Comparison of ENCODE assay signal across 7 cellular contexts in genomic region chr20:49895474-49896093, GRCh38. TPM values are rescaled to one million over a fixed set of nuclear protein-coding genes. Genes with fewer than 3 reads are reported as not detected.
DNase-seq lines count a peak whose midpoint lies in the region; ATAC-seq and TF ChIP-seq lines count a peak whose summit lies in the region.
"Not testable (repeated sequence)": the region's sequence is repeated elsewhere in the genome, so short reads cannot be mapped to it uniquely, and the experiment has no call there.

No MANE protein-coding gene starts in this region.

- 55% methylated on average over 6 of the region's 7 CpGs for WGBS in right lobe of liver (ENCODE audit: insufficient coverage, low coverage, low lambda C conversion rate, missing lambda C conversion rate)
- WGBS in sigmoid colon, 2 donors: 92 to 95% methylated on average over 7 of the region's 7 CpGs

- not testable (repeated sequence) for H3K9me3 ChIP-seq in BLaER1 treated with 17β-estradiol and CSF1 and Interleukin-3, amounts not matched to agents 10 nM and 100 nM (replicated peaks in 1 of 11); right lobe of liver; sigmoid colon

- DNase-seq in HL-60 (ENCODE audit: low read depth in 1 of 2, low spot score in 1 of 2): not testable (repeated sequence)
- peak; percentile 57 for DNase-seq in activated effector memory CD4-positive, alpha-beta T cell treated with anti-CD3 and anti-CD28 coated beads, Interleukin-2, amount 50 U/mL, for 16 hours
- DNase-seq in left lobe of liver (ENCODE audit: low spot score) (peak; percentile 78), right lobe of liver (peak in 2 of 3 donors; percentile 72 to 82), posterior vena cava (ENCODE audit: low spot score) (peak; percentile 47), sigmoid colon (peak; percentile 20)

- not testable (repeated sequence) for TF ChIP-seq POLR2A in right lobe of liver (IDR thresholded peaks at IDR 0.05); sigmoid colon (IDR thresholded peaks at IDR 0.05)

- not testable (repeated sequence) for H4K20me1 ChIP-seq in BLaER1 treated with 17β-estradiol and CSF1 and Interleukin-3, amounts not matched to agents 10 nM and 100 nM

- H3K9ac ChIP-seq in BLaER1 treated with 17β-estradiol and CSF1 and Interleukin-3, amounts not matched to agents 10 nM and 100 nM: not testable (repeated sequence)

- intact Hi-C loops in right lobe of liver (cut with DNase I); sigmoid colon (cut with DNase I): not testable (repeated sequence)
- intact Hi-C loops in posterior vena cava (cut with DNase I): loop anchor here in 1 of 2 donors (10.0 kb wide), 1 partner anchor 281 kb away; no protein-coding TSS in a partner anchor

- not testable (repeated sequence) for TF ChIP-seq CTCF in HL-60 (IDR thresholded peaks at IDR 0.05; ENCODE audit: insufficient read depth, low read length); right lobe of liver (IDR thresholded peaks at IDR 0.05); sigmoid colon (IDR thresholded peaks at IDR 0.05)

- peak; percentile 59 for ATAC-seq in left lobe of liver
- ATAC-seq in right lobe of liver: peak; percentile 23 to 55 (median 48)

- not testable (repeated sequence) for H3K36me3 ChIP-seq in BLaER1 treated with 17β-estradiol and CSF1 and Interleukin-3, amounts not matched to agents 10 nM and 100 nM; right lobe of liver; sigmoid colon

- peaks cover 30 to 53% (median 49%) of the 10 kb centered on the region in 10 experiments for H3K4me1 ChIP-seq in BLaER1 treated with 17β-estradiol and CSF1 and Interleukin-3, amounts not matched to agents 10 nM and 100 nM
- H3K4me1 ChIP-seq in right lobe of liver (peaks cover 0 to 68% (median 37%) of the 10 kb centered on the region in 4 donors), sigmoid colon (peaks cover 0 to 23% (median 9%) of the 10 kb centered on the region in 4 donors)

- H3K27me3 ChIP-seq in BLaER1 treated with 17β-estradiol and CSF1 and Interleukin-3, amounts not matched to agents 10 nM and 100 nM; HL-60 (ENCODE audit: insufficient read depth, poor library complexity, severe bottlenecking); right lobe of liver; sigmoid colon: not testable (repeated sequence)

- TF ChIP-seq EP300 in sigmoid colon (IDR thresholded peaks at IDR 0.05): not testable (repeated sequence)

- peak overlapping the region in 7 of 11 experiments; percentile 5 to 50 (median 35); a peak in 8 of 22 replicates for H3K4me2 ChIP-seq in BLaER1 treated with 17β-estradiol and CSF1 and Interleukin-3, amounts not matched to agents 10 nM and 100 nM

- H3K4me3 ChIP-seq in BLaER1 treated with 17β-estradiol and CSF1 and Interleukin-3, amounts not matched to agents 10 nM and 100 nM; HL-60 (replicated peaks; ENCODE audit: insufficient read depth, low read length); right lobe of liver; sigmoid colon: not testable (repeated sequence)

- H3K27ac ChIP-seq in BLaER1 treated with 17β-estradiol and CSF1 and Interleukin-3, amounts not matched to agents 10 nM and 100 nM: peak overlapping the region in 7 of 11 experiments; percentile 5 to 54 (median 34); a peak in 7 of 22 replicates
- H3K27ac ChIP-seq in HL-60 (replicated peaks) (peak overlapping the region; percentile 56; the same call in 1 of the 2 replicates), right lobe of liver (peak overlapping the region; percentile 39 to 96 (median 88))
- not testable (repeated sequence) for H3K27ac ChIP-seq in sigmoid colon

RNA-seq across cellular contexts. Expression of gene SPATA2, which starts 19.7 kb away (rescaled TPM):
- total RNA-seq in left lobe of liver (3.2 TPM), right lobe of liver (1 to 10 TPM; 1.9 to 3.6 (median 2.9) TPM), posterior vena cava (1 to 10 TPM; 4.5 TPM), sigmoid colon (1 to 10 TPM; 2.1 to 4.7 (median 2.7) TPM)
- 10 to 100 TPM; 10.7 to 12.5 (median 10.8) TPM for polyA plus RNA-seq in sigmoid colon

RNA-seq across cellular contexts. Expression of gene RNF114, which starts 40.6 kb away (rescaled TPM):
- total RNA-seq in left lobe of liver: 42.6 TPM
- total RNA-seq in right lobe of liver: 100 to 1,000 TPM in 1 of 6 experiments, 10 to 100 TPM in 5; 38.6 to 113 (median 44.9) TPM
- total RNA-seq in posterior vena cava: 10 to 100 TPM; 44.8 to 46.6 TPM
- 100 to 1,000 TPM; 121 to 151 (median 136) TPM for total RNA-seq in sigmoid colon
- 10 to 100 TPM; 59.5 to 61.7 (median 61.0) TPM for polyA plus RNA-seq in sigmoid colon
